ENCODE assay signal across 20 cellular contexts in genomic region chr1:99228153-99228552, GRCh38.
DNase-seq lines count a peak whose midpoint lies in the region; ATAC-seq and TF ChIP-seq lines count a peak whose summit lies in the region.
"Had no signal": no experiment of that assay in that cellular context is flagged by ENCODE, and none has a peak within 500 bp of the region (broad histone marks: within the 10 kb centered on the region; RNA-seq: fewer than 3 reads in every experiment).

No MANE protein-coding gene starts in this region.

- peak overlapping the region; percentile 59 for H3K27ac ChIP-seq in VCaP
- H3K27ac ChIP-seq: colonic mucosa, neutrophil, PC-9, right atrium auricular region, SK-N-MC had no signal

- no peak for TF ChIP-seq CTCF in VCaP (conservative IDR thresholded peaks at IDR 0.05)

- DNase-seq in NCI-H146 (lab: John Stamatoyannopoulos, UW) (no peak), SW480 (ENCODE audit: low spot score) (no peak), SKM-1 treated with dmso at 0.1 percent for 144 hours (lab: John Stamatoyannopoulos, UW; ENCODE audit: unreplicated experiment) (no peak)
- DNase-seq: activated CD4-positive, alpha-beta T cell treated with anti-CD3 and anti-CD28 coated beads for 4 hours; activated naive CD4-positive, alpha-beta T cell treated with anti-CD3 and anti-CD28 coated beads for 36 hours; colonic mucosa; EL; hypothalamus; NCI-H1930; NCI-H526; PC-9 had no signal

- ATAC-seq in GM18867 (IDR thresholded peaks at IDR 0.05; ENCODE audit: unreplicated experiment) (peak; percentile 89), GM21526 (IDR thresholded peaks at IDR 0.05; ENCODE audit: low FRiP score, unreplicated experiment) (peak; percentile 78), HG03060 (IDR thresholded peaks at IDR 0.05; ENCODE audit: low read depth, unreplicated experiment) (peak; percentile 53), HG03139 (IDR thresholded peaks at IDR 0.05; ENCODE audit: unreplicated experiment) (no peak)
- ATAC-seq: HCT116 had no signal
